ENCODE assay signal across 14 cellular contexts in the genomic region with DNA sequence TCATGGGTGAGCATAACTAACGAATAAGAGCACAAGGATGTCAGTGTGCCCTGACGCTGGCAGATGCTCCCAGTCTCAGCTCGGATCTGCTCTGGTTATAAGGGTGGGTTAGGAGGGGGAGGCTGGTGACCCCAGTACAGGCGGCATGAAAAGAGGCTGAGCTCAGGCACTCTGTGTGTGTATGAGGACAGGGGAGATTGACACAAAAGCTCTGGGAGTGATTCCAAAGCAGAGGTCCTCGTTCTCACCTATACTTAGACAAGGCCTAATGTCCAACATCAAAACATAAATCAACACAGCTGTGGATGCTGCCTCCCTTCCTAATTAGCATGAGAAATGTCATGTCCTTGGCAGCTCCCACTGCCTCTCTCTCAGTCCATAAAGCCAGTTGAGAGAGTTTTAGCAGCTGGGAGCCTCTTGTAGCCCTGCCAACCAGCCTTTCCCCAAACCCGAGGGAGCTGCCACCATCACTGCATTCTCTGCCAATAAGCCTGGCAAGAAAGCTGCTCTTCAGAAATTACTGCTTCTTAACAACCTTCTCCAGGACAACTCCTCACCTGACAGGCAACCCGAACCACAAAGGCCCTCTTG. TPM values are rescaled to one million over a fixed set of nuclear protein-coding genes. Genes with fewer than 3 reads are reported as not detected.
DNase-seq lines count a peak whose midpoint lies in the region; ATAC-seq and TF ChIP-seq lines count a peak whose summit lies in the region.
"Had no signal": no experiment of that assay in that cellular context is flagged by ENCODE, and none has a peak within 500 bp of the region (broad histone marks: within the 10 kb centered on the region; RNA-seq: fewer than 3 reads in every experiment).

No MANE protein-coding gene starts in this region.

- no peak for TF ChIP-seq CTCF in OCI-LY7 (conservative IDR thresholded peaks at IDR 0.05; ENCODE audit: low read length)

- H3K9me3 ChIP-seq in OCI-LY7 (ENCODE audit: low read length), result no peaks in the 10 kb centered on the region
- H3K9me3 ChIP-seq in mesenchymal stem cell (ENCODE audit: control insufficient read depth, low read length), result no peaks in the 10 kb centered on the region
- H3K9me3 ChIP-seq: adrenal gland, upper lobe of left lung had no signal

- no peaks in the 10 kb centered on the region for H3K9me2 ChIP-seq in OCI-LY7 (ENCODE audit: insufficient read depth, low read length)

- 63% methylated on average over 6 of the region's 7 CpGs for WGBS in mesenchymal stem cell

- H3K23ac ChIP-seq in mesenchymal stem cell (ENCODE audit: low read length in 2 of 2), result no peak overlapping the region

- no peak overlapping the region for H2BK12ac ChIP-seq in mesenchymal stem cell (ENCODE audit: low read length in 2 of 2)

- H3K79me1 ChIP-seq in mesenchymal stem cell (replicated peaks; ENCODE audit: low read length, poor library complexity, severe bottlenecking), result no peaks in the 10 kb centered on the region

- H2BK120ac ChIP-seq in mesenchymal stem cell (ENCODE audit: low read depth, low read length), result no peak overlapping the region

- peaks cover 4 to 68% of the 10 kb centered on the region in 2 experiments for H3K27me3 ChIP-seq in mesenchymal stem cell (ENCODE audit: control insufficient read depth in 1 of 2, insufficient read depth in 1 of 2, low read length in 2 of 2)
- H3K27me3 ChIP-seq: adrenal gland, upper lobe of left lung had no signal

- H3K36me3 ChIP-seq in OCI-LY7 (ENCODE audit: insufficient read depth, low read length) (no peaks in the 10 kb centered on the region), mesenchymal stem cell (ENCODE audit: control insufficient read depth in 1 of 2, insufficient read depth in 2 of 2, low read depth in 1 of 2, low read length in 2 of 2) (no peaks in the 10 kb centered on the region)
- H3K36me3 ChIP-seq: adrenal gland, upper lobe of left lung had no signal

- no peak overlapping the region for H3K4me2 ChIP-seq in OCI-LY7 (ENCODE audit: low read length)
- H3K4me2 ChIP-seq in mesenchymal stem cell (ENCODE audit: low read length, poor library complexity, severe bottlenecking), result no peak overlapping the region

- no peak overlapping the region for H3K9ac ChIP-seq in mesenchymal stem cell (ENCODE audit: low read length)

- ATAC-seq in left ventricle myocardium superior, result peak; percentile 67
- ATAC-seq: HepG2, Panc1 had no signal

- H2BK5ac ChIP-seq in mesenchymal stem cell (ENCODE audit: low read depth, low read length, poor library complexity, severe bottlenecking), result no peak overlapping the region

- H3K4me1 ChIP-seq in OCI-LY7 (ENCODE audit: insufficient read depth, low read length, poor library complexity, severe bottlenecking) (peaks cover 52% of the 10 kb centered on the region), mesenchymal stem cell (ENCODE audit: control insufficient read depth, insufficient read depth, low read depth, low read length) (no peaks in the 10 kb centered on the region)
- H3K4me1 ChIP-seq: adrenal gland had no signal

- no peaks in the 10 kb centered on the region for H4K20me1 ChIP-seq in OCI-LY7 (ENCODE audit: insufficient read depth, low read length)

- H3K79me2 ChIP-seq in OCI-LY7 (ENCODE audit: insufficient read depth, low read depth, low read length), result no peaks in the 10 kb centered on the region

- H4K91ac ChIP-seq in mesenchymal stem cell (ENCODE audit: low read length), result no peak overlapping the region

- no TSS peak for BruUV-seq in OCI-LY7 (replicated peaks; lab: Mats Ljungman, UMichigan)

- no peak overlapping the region for H2AK5ac ChIP-seq in mesenchymal stem cell (ENCODE audit: low read length, severe bottlenecking)

- no peak overlapping the region for H4K8ac ChIP-seq in mesenchymal stem cell (ENCODE audit: low read length)

- no peak overlapping the region for H3K4ac ChIP-seq in mesenchymal stem cell (ENCODE audit: low read depth in 1 of 2, low read length in 2 of 2)

- CTCF ChIA-PET in OCI-LY7 (lab: Charles Lee; ENCODE audit: unreplicated experiment), result interaction anchor here (0.6 to 1.1 kb wide), 2 partner anchors 22 to 24 kb away, joined by 3 to 5 read pairs; no protein-coding TSS in a partner anchor

- H3K14ac ChIP-seq in mesenchymal stem cell (ENCODE audit: low read length in 2 of 2), result no peak overlapping the region

- peak; percentile 5 for DNase-seq in NCI-H748 (lab: John Stamatoyannopoulos, UW; ENCODE audit: unreplicated experiment)
- no peak for DNase-seq in NCI-H748 treated with DMSO at 0.1 percent for 48 hours (lab: John Stamatoyannopoulos, UW)
- no peak for DNase-seq in OCI-LY7 (ENCODE audit: low spot score)
- DNase-seq in left ventricle myocardium superior, result no peak
- DNase-seq in ureter (ENCODE audit: low spot score), result peak; percentile 48
- no peak for DNase-seq in activated CD4-positive, alpha-beta T cell treated with anti-CD3 and anti-CD28 coated beads for 4 hours
- no peak for DNase-seq in mesenchymal stem cell
- DNase-seq in A172 (ENCODE audit: low spot score), result no peak
- DNase-seq: adrenal gland, NCI-H1436, T-helper 2 cell, upper lobe of left lung had no signal

- H2BK15ac ChIP-seq in mesenchymal stem cell (ENCODE audit: low read depth, poor library complexity, severe bottlenecking), result no peak overlapping the region

- H2AFZ ChIP-seq in OCI-LY7 (ENCODE audit: low read length), result peak overlapping the region; percentile 59; the same call in 1 of the 2 replicates
- no peak overlapping the region for H2AFZ ChIP-seq in mesenchymal stem cell (ENCODE audit: low read depth, low read length)

- no peak overlapping the region for H3K18ac ChIP-seq in mesenchymal stem cell (ENCODE audit: low read depth in 1 of 2, low read length in 2 of 2)

- no peak overlapping the region for H3K4me3 ChIP-seq in OCI-LY7 (ENCODE audit: low read depth, low read length, poor library complexity, severe bottlenecking)
- no peak overlapping the region for H3K4me3 ChIP-seq in mesenchymal stem cell (ENCODE audit: insufficient read depth in 1 of 2, low read depth in 1 of 2, low read length in 2 of 2)
- H3K4me3 ChIP-seq: adrenal gland, upper lobe of left lung had no signal

- POLR2A ChIA-PET in OCI-LY7 (lab: Charles Lee), result interaction anchor here (0.6 to 5.5 kb wide), 7 partner anchors 12 to 1311 kb away, joined by 3 to 50 read pairs (median 4); no protein-coding TSS in a partner anchor

- H3K27ac ChIP-seq in OCI-LY7 (ENCODE audit: low read depth, low read length, poor library complexity, severe bottlenecking) (no peak overlapping the region), mesenchymal stem cell (ENCODE audit: low read length, poor library complexity, severe bottlenecking) (no peak overlapping the region)
- H3K27ac ChIP-seq: adrenal gland, upper lobe of left lung had no signal

- intact Hi-C loops in OCI-LY7 (cut with micrococcal nuclease; ENCODE audit: unreplicated experiment) (no loop called here), left ventricle myocardium superior (cut with micrococcal nuclease) (no loop called here)

RNA-seq across cellular contexts. Expression of a gene that starts 59.8 kb away (rescaled TPM):
- total RNA-seq in OCI-LY7 (2014; rRNA removed; shearing (Covaris generic)), result 16.4 and 27.9 TPM in 2 replicates
- total RNA-seq in OCI-LY7 (2022), result 42.7 and 43.3 TPM in 2 replicates
- total RNA-seq in left ventricle myocardium superior, result 20.7 TPM
- total RNA-seq in ureter, result 68.2 TPM
- polyA plus RNA-seq in mesenchymal stem cell (2013, experiment 1 of 2), result 123 TPM
- 132 TPM for polyA plus RNA-seq in mesenchymal stem cell (2013, experiment 2 of 2)
- total RNA-seq in A172 (2014; rRNA removed; shearing (Covaris generic)), result 16.0 and 25.6 TPM in 2 replicates

Comparison
In these comparisons a context has a peak if more than half of its experiments do, and no peak if none do; other contexts are left out.
1. DNase-seq: peak in NCI-H748 (single experiment) and ureter (single experiment); none in NCI-H748 treated with DMSO at 0.1 percent for 48 hours (single experiment), OCI-LY7 (single experiment), left ventricle myocardium superior (single experiment), activated CD4-positive, alpha-beta T cell treated with anti-CD3 and anti-CD28 coated beads for 4 hours (0 of 2), mesenchymal stem cell (single experiment) and A172 (single experiment).